ENCODE assay signal across 33 cellular contexts in the genomic region with DNA sequence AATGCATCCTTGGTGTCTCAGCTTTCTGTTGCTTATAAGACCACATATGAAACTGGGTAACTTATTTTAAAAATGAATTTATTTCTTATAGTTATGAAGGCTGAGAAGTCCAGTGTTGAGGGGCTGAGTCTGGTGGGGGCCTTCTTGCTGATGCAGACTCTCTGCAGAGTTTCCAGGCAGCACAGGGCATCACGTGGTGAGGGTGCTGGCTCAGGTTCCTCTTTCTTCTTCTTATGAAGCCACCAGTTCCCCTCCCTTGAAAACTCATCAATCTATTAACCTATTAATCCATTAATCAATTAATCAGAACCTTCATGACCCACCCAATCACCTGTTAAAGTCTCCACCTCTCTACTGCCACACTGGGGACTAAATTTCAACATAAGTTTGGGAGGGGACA.
"Had no signal": no experiment of that assay in that cellular context is flagged by ENCODE, and none has a peak within 500 bp of the region (broad histone marks: within the 10 kb centered on the region; RNA-seq: fewer than 3 reads in every experiment).

No MANE protein-coding gene starts in this region.

- FAIRE-seq: TTC549 had no signal

- DNase-seq: activated CD4-positive, alpha-beta memory T cell treated with anti-CD3 and anti-CD28 coated beads, Interleukin-2, amount 10 ng/mL, durations not matched to agents 7 days and 5 days; activated CD4-positive, alpha-beta T cell treated with anti-CD3 and anti-CD28 coated beads for 1 hour; activated CD4-positive, alpha-beta T cell treated with anti-CD3 and anti-CD28 coated beads for 4 hours; activated CD4-positive, alpha-beta T cell treated with anti-CD3 and anti-CD28 coated beads, Interleukin-2, amount 10 ng/mL, durations not matched to agents 7 days and 5 days; activated CD4-positive, alpha-beta T cell treated with anti-CD3 and anti-CD28 coated beads, Interleukin-2, amount 50 U/mL, for 4 hours; activated CD8-positive, alpha-beta memory T cell treated with anti-CD3 and anti-CD28 coated beads, Interleukin-2, amount 50 U/mL, for 48 hours; activated gamma-delta T cell; activated naive CD4-positive, alpha-beta T cell; activated naive CD4-positive, alpha-beta T cell treated with anti-CD3 and anti-CD28 coated beads, Interleukin-2, amount 10 ng/mL, durations not matched to agents 7 days and 5 days; activated naive CD8-positive, alpha-beta T cell treated with anti-CD3 and anti-CD28 coated beads, Interleukin-2, amount 10 ng/mL, durations not matched to agents 7 days and 5 days; activated T-cell treated with anti-CD3 and anti-CD28 coated beads for 4 hours; activated T-cell treated with anti-CD3 and anti-CD28 coated beads, Interleukin-2, amount 50 U/mL, for 24 hours; activated T-cell treated with anti-CD3 and anti-CD28 coated beads, Interleukin-2, amount 50 U/mL, for 72 hours; central memory CD4-positive, alpha-beta T cell; dorsolateral prefrontal cortex; effector memory CD4-positive, alpha-beta T cell; endodermal cell; erythroblast; foreskin keratinocyte; gastrocnemius medialis; glutamatergic neuron; heart left ventricle; hypothalamus; T-helper 17 cell; T1000 had no signal

- H3K27ac ChIP-seq: ascending aorta, breast epithelium, cardiac muscle cell, coronary artery, dorsolateral prefrontal cortex, esophagus muscularis mucosa, foreskin keratinocyte, gastrocnemius medialis, heart left ventricle had no signal

- H3K9me3 ChIP-seq: ascending aorta, breast epithelium, esophagus muscularis mucosa, gastrocnemius medialis, heart left ventricle had no signal

- H3K36me3 ChIP-seq: ascending aorta, breast epithelium, cardiac muscle cell, esophagus muscularis mucosa, gastrocnemius medialis, heart left ventricle had no signal

- H3K4me3 ChIP-seq: ascending aorta, breast epithelium, cardiac muscle cell, coronary artery, dorsolateral prefrontal cortex, esophagus muscularis mucosa, gastrocnemius medialis, heart left ventricle had no signal

- H3K4me1 ChIP-seq: ascending aorta, breast epithelium, esophagus muscularis mucosa, foreskin keratinocyte had no signal

- H3K27me3 ChIP-seq: ascending aorta, breast epithelium, cardiac muscle cell, esophagus muscularis mucosa, foreskin keratinocyte, gastrocnemius medialis, heart left ventricle had no signal

- ATAC-seq: activated naive CD4-positive, alpha-beta T cell treated with anti-CD3 and anti-CD28 coated beads, Interleukin-2, amount 50 U/mL, for 72 hours; activated T-cell treated with anti-CD3 and anti-CD28 coated beads, Interleukin-2, amount 50 U/mL, for 72 hours; foreskin keratinocyte; gastrocnemius medialis; heart left ventricle; T-helper 17 cell; WTC11 had no signal
